Comparison of ENCODE assay signal across 8 cellular contexts in genomic region chr18:60239024-60239710, GRCh38.
DNase-seq lines count a peak whose midpoint lies in the region; ATAC-seq and TF ChIP-seq lines count a peak whose summit lies in the region.
"Not testable (repeated sequence)": the region's sequence is repeated elsewhere in the genome, so short reads cannot be mapped to it uniquely, and the experiment has no call there.

No MANE protein-coding gene starts in this region.

- not testable (repeated sequence) for TF ChIP-seq CTCF in GM12865 (IDR thresholded peaks at IDR 0.05; ENCODE audit: insufficient read depth, low read depth, low read length, missing control alignments)

- DNase-seq in GM12865 (ENCODE audit: low read depth): peak; percentile 49

- not testable (repeated sequence) for H3K4me3 ChIP-seq in GM12865 (ENCODE audit: low read depth, low read length)

- ATAC-seq in GM18861 (IDR thresholded peaks at IDR 0.05; ENCODE audit: unreplicated experiment) (peak; percentile 95), GM19372 (IDR thresholded peaks at IDR 0.05; ENCODE audit: low read depth, unreplicated experiment) (peak; percentile 91), GM21515 (IDR thresholded peaks at IDR 0.05; ENCODE audit: unreplicated experiment) (peak; percentile 92), HG02642 (IDR thresholded peaks at IDR 0.05; ENCODE audit: poor library complexity, unreplicated experiment) (peak; percentile 96), HG03025 (IDR thresholded peaks at IDR 0.05; ENCODE audit: low FRiP score, unreplicated experiment) (peak; percentile 87), HG03280 (IDR thresholded peaks at IDR 0.05; ENCODE audit: unreplicated experiment) (peak; percentile 85), HG03575 (IDR thresholded peaks at IDR 0.05; ENCODE audit: extremely low read depth, insufficient number of reproducible peaks, low FRiP score, unreplicated experiment) (peak; percentile 81)
